Comparison of ENCODE assay signal across 15 cellular contexts in genomic region chr11:38019072-38019775, GRCh38.
DNase-seq lines count a peak whose midpoint lies in the region; ATAC-seq, FAIRE-seq and TF ChIP-seq lines count a peak whose summit lies in the region.
"Had no signal": no experiment of that assay in that cellular context is flagged by ENCODE, and none has a peak within 500 bp of the region (broad histone marks: within the 10 kb centered on the region; RNA-seq: fewer than 3 reads in every experiment).

No MANE protein-coding gene starts in this region.

- no peak for TF ChIP-seq EP300 in GM12878 (IDR thresholded peaks at IDR 0.05; ENCODE audit: borderline replicate concordance in 1 of 2, control insufficient read depth in 1 of 2, low read depth in 2 of 2, low read length in 2 of 2)

- in situ Hi-C loops in GM12878 (cut with MboI) = no loop called here

- SMC1A ChIA-PET in GM12878 (lab: Charles Lee; ENCODE audit: uncharacterized antibody, unreplicated experiment) = no interaction called here

- TF ChIP-seq POLR2A in NB4 (IDR thresholded peaks at IDR 0.05; ENCODE audit: extremely low read depth, insufficient read length) (no peak), GM12878 (IDR thresholded peaks at IDR 0.05; ENCODE audit: low read depth, low read length) (no peak)

- POLR2A ChIA-PET in GM12878 (lab: Charles Lee) = no interaction called here

- no peaks in the 10 kb centered on the region for H3K27me3 ChIP-seq in GM12878 (replicated peaks in 1 of 2; ENCODE audit: control insufficient read depth in 2 of 2, insufficient read depth in 2 of 2, low read length in 1 of 2)
- H3K27me3 ChIP-seq: dorsolateral prefrontal cortex, neutrophil had no signal

- H3K27ac ChIP-seq in GM12878 (ENCODE audit: control insufficient read depth, insufficient read depth) = no peak overlapping the region
- H3K27ac ChIP-seq: dorsolateral prefrontal cortex, lower lobe of right lung, neutrophil had no signal

- intact Hi-C loops in GM12878 (cut with micrococcal nuclease; ENCODE audit: unreplicated experiment) = loop anchor here (2.0 kb wide), 1 partner anchor 772 kb away; no protein-coding TSS in a partner anchor

- TF ChIP-seq RAD21 in GM12878 (IDR thresholded peaks at IDR 0.05; ENCODE audit: insufficient read depth, low read depth, low read length) = no peak

- H3K4me2 ChIP-seq in GM12878 (ENCODE audit: control insufficient read depth, insufficient read depth) = no peak overlapping the region

- CTCF ChIA-PET in GM12878 (lab: Yijun Ruan, JAX) = no interaction called here

- H3K36me3 ChIP-seq in GM12878 (ENCODE audit: control insufficient read depth in 2 of 2, insufficient read depth in 2 of 2, low read length in 1 of 2) = no peaks in the 10 kb centered on the region
- H3K36me3 ChIP-seq: lower lobe of right lung, neutrophil had no signal

- H3K9ac ChIP-seq in GM12878 (ENCODE audit: control insufficient read depth, insufficient read depth, low read length) = no peak overlapping the region

- DNase-seq in NB4 (ENCODE audit: low read depth) = peak; percentile 7
- DNase-seq in GM12878 (ENCODE audit: low read depth, low spot score) = no peak
- peak; percentile 93 for DNase-seq in kidney glomerular epithelial cell (lab: John Stamatoyannopoulos, UW)
- DNase-seq in GM10266 (ENCODE audit: extremely low spot score) = no peak
- no peak for DNase-seq in activated gamma-delta T cell treated with Interleukin-2 at 50 U/mL for 16 hours
- DNase-seq: activated CD8-positive, alpha-beta memory T cell treated with anti-CD3 and anti-CD28 coated beads for 24 hours; C1 segment of cervical spinal cord; dorsolateral prefrontal cortex; lower lobe of right lung; NCI-H187 treated with DMSO at 0.1 percent for 48 hours had no signal

- no peak overlapping the region for H3K4me3 ChIP-seq in GM12875 (ENCODE audit: low read depth, low read length)
- no peak overlapping the region for H3K4me3 ChIP-seq in NB4 (ENCODE audit: low read depth, low read length)
- no peak overlapping the region for H3K4me3 ChIP-seq in GM12878
- H3K4me3 ChIP-seq: dorsolateral prefrontal cortex, lower lobe of right lung had no signal

- H4K20me1 ChIP-seq in GM12878 (ENCODE audit: control insufficient read depth, insufficient read depth) = no peaks in the 10 kb centered on the region

- no peak overlapping the region for H2AFZ ChIP-seq in GM12878 (ENCODE audit: control insufficient read depth, low read depth, low read length)

- RAD21 ChIA-PET in GM12878 (lab: Charles Lee; ENCODE audit: unreplicated experiment) = no interaction called here

- 15% methylated on average over 5 of the region's 5 CpGs for WGBS in GM12878 (ENCODE audit: insufficient coverage, insufficient replicate concordance, low lambda C conversion rate, missing lambda C conversion rate)

- H3K79me2 ChIP-seq in GM12878 (ENCODE audit: control insufficient read depth, insufficient read depth, low read length) = no peaks in the 10 kb centered on the region

- BruUV-seq in GM12878 (replicated peaks; lab: Mats Ljungman, UMichigan) = no TSS peak

- 0 out of 2 replicates have a peak, but pooled peaks have one; percentile 12 for TF ChIP-seq CTCF in GM12875 (IDR thresholded peaks at IDR 0.05; ENCODE audit: borderline replicate concordance, insufficient read depth, low read depth, low read length)
- TF ChIP-seq CTCF in NB4 (IDR thresholded peaks at IDR 0.05; ENCODE audit: low read depth, low read length) = peak; percentile 10
- TF ChIP-seq CTCF in GM12878 (IDR thresholded peaks at IDR 0.05 in 2 of 3, conservative IDR thresholded peaks at IDR 0.05 in 1 of 3; ENCODE audit: control insufficient read depth in 2 of 3, extremely low read depth in 1 of 3, insufficient read depth in 1 of 3, low read depth in 3 of 3, low read length in 3 of 3) = no peak
- no peak for TF ChIP-seq CTCF in GM10266 (IDR thresholded peaks at IDR 0.05; ENCODE audit: control insufficient read depth, insufficient read depth, low read depth, missing control alignments)

- H3K4me1 ChIP-seq in GM12878 (ENCODE audit: control insufficient read depth, insufficient read depth, low read length) = no peaks in the 10 kb centered on the region
- H3K4me1 ChIP-seq: lower lobe of right lung had no signal

- H3K9me3 ChIP-seq in GM12878 (replicated peaks; ENCODE audit: control insufficient read depth, insufficient read depth, low read length) = no peaks in the 10 kb centered on the region; the same call in 2 of the 3 replicates
- H3K9me3 ChIP-seq: lower lobe of right lung had no signal

- ATAC-seq in GM12878 (peak; percentile 24; the same call in 1 of the 3 replicates), GM18519 (IDR thresholded peaks at IDR 0.05; ENCODE audit: low FRiP score, unreplicated experiment) (no peak), GM21526 (IDR thresholded peaks at IDR 0.05; ENCODE audit: low FRiP score, unreplicated experiment) (no peak)
- ATAC-seq: activated naive CD4-positive, alpha-beta T cell treated with anti-CD3 and anti-CD28 coated beads, Interleukin-2, amount 50 U/mL, for 72 hours had no signal

- no peak for FAIRE-seq in GM12878 (lab: Jason Lieb, UNC)

TF ChIP-seq in GM12878, 131 proteins besides CTCF, POLR2A, EP300 and RAD21:
- TF ChIP-seq MLLT1 (IDR thresholded peaks at IDR 0.05) (no peak), MXI1 (IDR thresholded peaks at IDR 0.05; ENCODE audit: low read depth, low read length) (no peak), SRF (IDR thresholded peaks at IDR 0.05; ENCODE audit: low read depth in 2 of 2, low read length in 2 of 2) (no peak), ZBTB40 (IDR thresholded peaks at IDR 0.05; ENCODE audit: borderline replicate concordance) (no peak)

Comparison
In these comparisons a context has a peak if more than half of its experiments do, and no peak if none do; other contexts are left out.
1. CTCF ChIP-seq: peak in GM12875 (single experiment) and NB4 (single experiment); none in GM12878 (0 of 3) and GM10266 (single experiment).
2. DNase-seq: peak in NB4 (single experiment) and kidney glomerular epithelial cell (single experiment); none in GM12878 (single experiment), GM10266 (single experiment) and activated gamma-delta T cell treated with Interleukin-2 at 50 U/mL for 16 hours (single experiment).